ENCODE assay signal across 25 cellular contexts in genomic region chr1:152410599-152410998, GRCh38. TPM values are rescaled to one million over a fixed set of nuclear protein-coding genes. Genes with fewer than 3 reads are reported as not detected.
DNase-seq lines count a peak whose midpoint lies in the region; ATAC-seq and TF ChIP-seq lines count a peak whose summit lies in the region.
"Had no signal": no experiment of that assay in that cellular context is flagged by ENCODE, and none has a peak within 500 bp of the region (broad histone marks: within the 10 kb centered on the region; RNA-seq: fewer than 3 reads in every experiment).

No MANE protein-coding gene starts in this region.

- no peaks in the 10 kb centered on the region for H3K4me1 Mint-ChIP-seq in CD14-positive monocyte
- H3K4me1 Mint-ChIP-seq in HFFc6 (ENCODE audit: low read depth), result no peaks in the 10 kb centered on the region
- H3K4me1 Mint-ChIP-seq: mesothelial cell of epicardium, natural killer cell, WTC11 had no signal

- no CpG with 5 or more reads among the region's 7 CpGs for WGBS in IMR-90 (ENCODE audit: extremely low coverage in 2 of 2, insufficient read length in 1 of 2), 2 experiments
- WGBS in esophagus, 2 donors, result 48 to 58% methylated on average over 7 of the region's 7 CpGs

- H3K79me1 ChIP-seq in IMR-90 (ENCODE audit: low read depth in 1 of 2, low read length in 2 of 2), result no peaks in the 10 kb centered on the region

- H3K27ac ChIP-seq in BLaER1, result peak overlapping the region; percentile 60
- no peak overlapping the region for H3K27ac ChIP-seq in IMR-90 (ENCODE audit: insufficient read depth, low read length)
- H3K27ac ChIP-seq in esophagus (ENCODE audit: low read depth in 2 of 2, low read length in 1 of 2), result peak overlapping the region; percentile 12 to 54
- H3K27ac ChIP-seq: adrenal gland, epithelial cell of prostate, ovary, tibial artery had no signal

- H3K9me3 ChIP-seq in BLaER1 (no peaks in the 10 kb centered on the region), IMR-90 (ENCODE audit: control insufficient read depth, insufficient read depth, low read length) (no peaks in the 10 kb centered on the region), esophagus (ENCODE audit: control insufficient read depth in 2 of 2, insufficient read depth in 1 of 2, low read depth in 1 of 2, low read length in 1 of 2) (no peaks in the 10 kb centered on the region)
- H3K9me3 ChIP-seq: adrenal gland, ovary, tibial artery had no signal

- peak overlapping the region; percentile 32 for H2AFZ ChIP-seq in IMR-90 (replicated peaks; ENCODE audit: low read length, poor library complexity)

- H4K91ac ChIP-seq in IMR-90 (ENCODE audit: insufficient read depth, low read depth, low read length), result no peak overlapping the region

- no TSS peak for BruUV-seq in IMR-90 (replicated peaks; lab: Mats Ljungman, UMichigan)

- no peak for TF ChIP-seq RAD21 in IMR-90 (IDR thresholded peaks at IDR 0.05; ENCODE audit: low read length)

- H3K9ac ChIP-seq in BLaER1 (peak overlapping the region; percentile 28; the same call in 1 of the 2 replicates), IMR-90 (ENCODE audit: low read depth, low read length) (no peak overlapping the region)

- H2BK120ac ChIP-seq in IMR-90 (ENCODE audit: low read depth, low read length), result no peak overlapping the region

- intact Hi-C loops in IMR-90 (cut with micrococcal nuclease), result no loop called here
- intact Hi-C loops in CD14-positive monocyte (cut with micrococcal nuclease), result no loop called here

- no peak overlapping the region for H3K4ac ChIP-seq in IMR-90 (ENCODE audit: low read depth, low read length)

- H3K18ac ChIP-seq in IMR-90 (ENCODE audit: low read depth, low read length), result no peak overlapping the region

- H3K27me3 Mint-ChIP-seq in CD14-positive monocyte (ENCODE audit: low read depth in 3 of 3), result peaks cover 7 to 13% (median 11%) of the 10 kb centered on the region in 3 donors
- H3K27me3 Mint-ChIP-seq in HFFc6 (ENCODE audit: insufficient read depth), result peaks cover 4% of the 10 kb centered on the region

- no peak overlapping the region for H2BK5ac ChIP-seq in IMR-90 (ENCODE audit: low read depth, low read length, poor library complexity, severe bottlenecking)

- peaks cover 0 to 7% (median under 1%) of the 10 kb centered on the region in 7 donors for H3K9me3 Mint-ChIP-seq in CD14-positive monocyte
- H3K9me3 Mint-ChIP-seq in HFFc6, result peaks cover 16% of the 10 kb centered on the region
- H3K9me3 Mint-ChIP-seq: activated CD4-positive, alpha-beta memory T cell treated with anti-CD3 and anti-CD28 coated beads for 36 hours; natural killer cell; T-helper 2 cell treated with Interferon-gamma antibody and Interleukin-4, amounts not matched to agents 5 μg/mL and 100 μg/mL, for 36 hours had no signal

- H2AK5ac ChIP-seq in IMR-90 (ENCODE audit: low read depth, low read length), result no peak overlapping the region

- H3K4me3 Mint-ChIP-seq in CD14-positive monocyte, result no peak overlapping the region
- H3K4me3 Mint-ChIP-seq in HFFc6, result no peak overlapping the region
- H3K4me3 Mint-ChIP-seq: activated CD4-positive, alpha-beta memory T cell treated with anti-CD3 and anti-CD28 coated beads for 36 hours; mesothelial cell of epicardium; natural killer cell; T-helper 2 cell treated with Interferon-gamma antibody and Interleukin-4, amounts not matched to agents 5 μg/mL and 100 μg/mL, for 36 hours; WTC11 had no signal

- ATAC-seq in IMR-90 (ENCODE audit: low read depth) (peak; percentile 32; the same call in 1 of the 2 replicates), HG03571 (IDR thresholded peaks at IDR 0.05; ENCODE audit: unreplicated experiment) (no peak)
- ATAC-seq: WTC11 had no signal

- H2BK20ac ChIP-seq in IMR-90 (ENCODE audit: low read depth, low read length), result no peak overlapping the region

- H2AK9ac ChIP-seq in IMR-90 (replicated peaks; ENCODE audit: low read depth, low read length, poor library complexity), result no peak overlapping the region

- POLR2A ChIA-PET in IMR-90 (lab: Charles Lee; ENCODE audit: unreplicated experiment), result no interaction called here

- H3K27ac Mint-ChIP-seq in CD14-positive monocyte (no peak overlapping the region), HFFc6 (no peak overlapping the region)
- H3K27ac Mint-ChIP-seq: activated CD4-positive, alpha-beta memory T cell treated with anti-CD3 and anti-CD28 coated beads for 36 hours; mesothelial cell of epicardium; natural killer cell; T-helper 2 cell treated with Interferon-gamma antibody and Interleukin-4, amounts not matched to agents 5 μg/mL and 100 μg/mL, for 36 hours; WTC11 had no signal

- in situ Hi-C loops in IMR-90 (cut with MboI; ENCODE audit: low sequenced_read_pairs), result no loop called here

- H3K56ac ChIP-seq in IMR-90 (ENCODE audit: extremely low read depth, insufficient read depth, low read length), result no peak overlapping the region

- no peak overlapping the region for H2BK15ac ChIP-seq in IMR-90 (ENCODE audit: low read depth, low read length)

- H4K8ac ChIP-seq in IMR-90 (ENCODE audit: low read depth in 2 of 2, low read length in 2 of 2), result no peak overlapping the region

- H3K4me3 ChIP-seq in BLaER1 (no peak overlapping the region), IMR-90 (ENCODE audit: insufficient read depth, low read depth, low read length) (no peak overlapping the region), esophagus (ENCODE audit: low read depth in 1 of 2, low read length in 2 of 2) (peak overlapping the region in 1 of 2 donors; percentile 9)
- H3K4me3 ChIP-seq: adrenal gland, ovary, tibial artery had no signal

- no peaks in the 10 kb centered on the region for H4K20me1 ChIP-seq in BLaER1
- H4K20me1 ChIP-seq in IMR-90 (ENCODE audit: insufficient read depth, low read length), result no peaks in the 10 kb centered on the region

- no peaks in the 10 kb centered on the region for H3K9me1 ChIP-seq in IMR-90 (ENCODE audit: insufficient read depth, low read length)

- H3K23ac ChIP-seq in IMR-90 (ENCODE audit: low read depth, low read length), result no peak overlapping the region

- peak overlapping the region; percentile 39; the same call in 1 of the 2 replicates for H3K4me2 ChIP-seq in BLaER1
- H3K4me2 ChIP-seq in IMR-90 (ENCODE audit: low read depth, low read length), result no peak overlapping the region

- dilution Hi-C loops in IMR-90 (cut with HindIII; ENCODE audit: low sequenced_read_pairs, unreplicated experiment), result no loop called here

- DNase-seq in IMR-90, result peak; percentile 1
- peak; percentile 41 for DNase-seq in renal cortical epithelial cell (ENCODE audit: low read depth)
- DNase-seq in CD14-positive monocyte (ENCODE audit: low spot score), result no peak
- DNase-seq in DMS53 (lab: John Stamatoyannopoulos, UW), result no peak
- no peak for DNase-seq in HFFc6
- DNase-seq: activated CD4-positive, alpha-beta memory T cell treated with anti-CD3 and anti-CD28 coated beads for 36 hours; activated effector memory CD4-positive, alpha-beta T cell treated with anti-CD3 and anti-CD28 coated beads, Interleukin-2, amount 50 U/mL, for 16 hours; adrenal gland; Calu3; central memory CD4-positive, alpha-beta T cell; foreskin melanocyte; hypothalamus; KG1; natural killer cell; NCI-H2227 treated with DMSO at 0.1 percent for 48 hours; ovary; stimulated activated naive CD4-positive, alpha-beta T cell; tibial artery had no signal

- no peak overlapping the region for H4K5ac ChIP-seq in IMR-90 (ENCODE audit: low read depth, low read length)

- TF ChIP-seq POLR2A in IMR-90 (IDR thresholded peaks at IDR 0.05; ENCODE audit: low read depth, low read length), result no peak

- CTCF ChIA-PET in IMR-90 (lab: Yijun Ruan, JAX), result no interaction called here

- TF ChIP-seq CTCF in IMR-90 (conservative IDR thresholded peaks at IDR 0.05; ENCODE audit: low read depth, low read length), result no peak
- TF ChIP-seq CTCF in CD14-positive monocyte (IDR thresholded peaks at IDR 0.05), result no peak
- TF ChIP-seq CTCF in HFFc6 (IDR thresholded peaks at IDR 0.05), result no peak

- H3K4me1 ChIP-seq in BLaER1, result peaks cover 18% of the 10 kb centered on the region
- H3K4me1 ChIP-seq in IMR-90 (ENCODE audit: control insufficient read depth, insufficient read depth, low read length), result no peaks in the 10 kb centered on the region
- H3K4me1 ChIP-seq in esophagus (ENCODE audit: control insufficient read depth in 2 of 2, insufficient read depth in 2 of 2, low read length in 1 of 2), result peaks cover 0 to 6% of the 10 kb centered on the region in 2 donors
- H3K4me1 ChIP-seq: adrenal gland, tibial artery had no signal

- H3K36me3 Mint-ChIP-seq in CD14-positive monocyte (no peaks in the 10 kb centered on the region), HFFc6 (ENCODE audit: low read depth) (no peaks in the 10 kb centered on the region)
- H3K36me3 Mint-ChIP-seq: activated CD4-positive, alpha-beta memory T cell treated with anti-CD3 and anti-CD28 coated beads for 36 hours; mesothelial cell of epicardium; natural killer cell had no signal

- H3K14ac ChIP-seq in IMR-90 (replicated peaks; ENCODE audit: low read depth, low read length), result no peak overlapping the region

- no peaks in the 10 kb centered on the region for H3K27me3 ChIP-seq in BLaER1
- H3K27me3 ChIP-seq in IMR-90 (ENCODE audit: control insufficient read depth, insufficient read depth, low read length), result no peaks in the 10 kb centered on the region
- H3K27me3 ChIP-seq in esophagus (ENCODE audit: control insufficient read depth in 1 of 2, insufficient read depth in 2 of 2, low read length in 2 of 2), result no peaks in the 10 kb centered on the region
- H3K27me3 ChIP-seq: adrenal gland, ovary, tibial artery had no signal

- no peaks in the 10 kb centered on the region for H3K36me3 ChIP-seq in BLaER1
- H3K36me3 ChIP-seq in IMR-90 (ENCODE audit: control insufficient read depth, insufficient read depth, low read length), result no peaks in the 10 kb centered on the region
- no peaks in the 10 kb centered on the region for H3K36me3 ChIP-seq in esophagus (ENCODE audit: control insufficient read depth in 2 of 2, insufficient read depth in 2 of 2, low read length in 1 of 2)
- H3K36me3 ChIP-seq: adrenal gland, ovary, tibial artery had no signal

TF ChIP-seq in IMR-90, 13 proteins besides CTCF, POLR2A, EP300 and RAD21 (continues in another document):
- TF ChIP-seq BHLHE40 (IDR thresholded peaks at IDR 0.05; ENCODE audit: low read depth, low read length) (no peak), NFE2L2 (IDR thresholded peaks at IDR 0.05; ENCODE audit: low read depth, low read length) (no peak)

RNA-seq across cellular contexts. Expression of gene CRNN, which starts 3.5 kb away (rescaled TPM):
- total RNA-seq in IMR-90 (2012; rRNA removed), result not detected in 2 replicates
- not detected in 2 replicates for polyA plus RNA-seq in IMR-90 (2012; rRNA removed)
- polyA plus RNA-seq in IMR-90 (2012; cell fraction: cytosol; rRNA removed), result not detected in 2 replicates
- not detected in 2 replicates for polyA plus RNA-seq in IMR-90 (2012; cell fraction: nucleus; rRNA removed; ENCODE audit: low replicate concordance)
- 1,000 to 10,000 TPM; 4,198 to 5,125 TPM for polyA plus RNA-seq in esophagus
- not detected in 2 replicates for total RNA-seq in renal cortical epithelial cell
- polyA plus RNA-seq in CD14-positive monocyte, result not detected
- total RNA-seq in HFFc6 (2021; fragmentation: NEBNext Ultra II Directional; extraction: Animal tissue kit (Norgen Biotek cat#: 25700)), result not detected
- total RNA-seq: activated CD4-positive, alpha-beta memory T cell treated with anti-CD3 and anti-CD28 coated beads for 36 hours; adrenal gland; Calu3; mesothelial cell of epicardium; natural killer cell; WTC11 had no signal
- polyA plus RNA-seq: ovary had no signal

RNA-seq across cellular contexts. Expression of gene FLG2, which starts 50.8 kb away (rescaled TPM):
- total RNA-seq in IMR-90 (2012; rRNA removed) (not detected in 2 replicates), renal cortical epithelial cell (not detected in 2 replicates)
- polyA plus RNA-seq in IMR-90 (2012; rRNA removed) (0.02 TPM in 1 of 2 replicates, not detected in the other), esophagus (under 1 TPM; 0.04 to 0.10 TPM), CD14-positive monocyte (not detected)
- not detected in 2 replicates for polyA plus RNA-seq in IMR-90 (2012; cell fraction: cytosol; rRNA removed)
- not detected in 2 replicates for polyA plus RNA-seq in IMR-90 (2012; cell fraction: nucleus; rRNA removed; ENCODE audit: low replicate concordance)
- total RNA-seq in HFFc6 (2021; fragmentation: NEBNext Ultra II Directional; extraction: Animal tissue kit (Norgen Biotek cat#: 25700)), result not detected
- total RNA-seq: activated CD4-positive, alpha-beta memory T cell treated with anti-CD3 and anti-CD28 coated beads for 36 hours; adrenal gland; Calu3; mesothelial cell of epicardium; natural killer cell; ovary; WTC11 had no signal
- polyA plus RNA-seq: adrenal gland, ovary had no signal

Comparison
In these comparisons a context has a peak if more than half of its experiments do, and no peak if none do; other contexts are left out.
1. DNase-seq: peak in IMR-90 (single experiment) and renal cortical epithelial cell (single experiment); none in CD14-positive monocyte (single experiment), DMS53 (single experiment) and HFFc6 (single experiment).